In the genomic region with DNA sequence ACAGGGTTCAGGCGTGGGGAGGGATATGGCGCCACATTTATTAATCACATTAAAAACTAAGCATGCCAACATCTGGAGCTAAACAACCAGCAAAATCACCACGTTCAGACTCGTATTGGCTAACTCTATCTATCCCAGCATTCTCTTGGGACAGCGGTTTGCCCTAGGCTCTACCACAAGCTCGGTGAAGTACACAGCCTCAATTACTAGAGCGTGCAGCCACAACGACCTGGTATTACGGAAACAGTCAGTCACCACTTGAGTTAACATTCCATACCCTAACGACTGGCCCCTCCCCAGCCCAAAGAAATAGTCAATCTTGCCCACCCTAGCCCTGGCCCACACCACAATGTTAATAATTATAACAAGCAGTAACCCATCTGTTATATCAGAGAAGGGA, we compare ENCODE assay signal across 9 cellular contexts. TPM values are rescaled to one million over a fixed set of nuclear protein-coding genes. Genes with fewer than 3 reads are reported as not detected.
DNase-seq lines count a peak whose midpoint lies in the region; ATAC-seq and TF ChIP-seq lines count a peak whose summit lies in the region.
"Had no signal": no experiment of that assay in that cellular context is flagged by ENCODE, and none has a peak within 500 bp of the region (broad histone marks: within the 10 kb centered on the region; RNA-seq: fewer than 3 reads in every experiment).

No MANE protein-coding gene starts in this region.

- no peaks in the 10 kb centered on the region for H3K9me3 Mint-ChIP-seq in activated T-cell treated with anti-CD3 and anti-CD28 coated beads, Interleukin-2, amount 50 U/mL, for 72 hours

- no peaks in the 10 kb centered on the region for H3K4me1 ChIP-seq in testis
- H3K4me1 ChIP-seq in left lung = peaks cover 0 to 5% of the 10 kb centered on the region in 2 donors

- 81 to 83% methylated on average over 10 of the region's 10 CpGs for WGBS in testis, 2 donors

- no peak for TF ChIP-seq POLR2A in testis (IDR thresholded peaks at IDR 0.05)

- H3K27ac ChIP-seq in testis (no peak overlapping the region), left lung (no peak overlapping the region)

- intact Hi-C loops in testis (cut with DNase I; ENCODE audit: low total_unique reads) (no loop called here), left lung (cut with DNase I) (no loop called here)

- H3K27ac Mint-ChIP-seq in activated T-cell treated with anti-CD3 and anti-CD28 coated beads, Interleukin-2, amount 50 U/mL, for 72 hours = no peak overlapping the region

- H3K9me3 ChIP-seq in testis (no peaks in the 10 kb centered on the region), left lung (no peaks in the 10 kb centered on the region)

- H3K4me3 ChIP-seq in foreskin fibroblast (ENCODE audit: low read depth in 1 of 2, low read length in 2 of 2) (no peak overlapping the region), testis (no peak overlapping the region), left lung (no peak overlapping the region)

- no peaks in the 10 kb centered on the region for H3K27me3 Mint-ChIP-seq in activated T-cell treated with anti-CD3 and anti-CD28 coated beads, Interleukin-2, amount 50 U/mL, for 72 hours (ENCODE audit: low read depth)

- H3K36me3 ChIP-seq in testis (ENCODE audit: low read depth, missing control alignments) (no peaks in the 10 kb centered on the region), left lung (peaks cover 0 to 5% of the 10 kb centered on the region in 2 donors)

- peak; percentile 90 for ATAC-seq in GM21423 (IDR thresholded peaks at IDR 0.05; ENCODE audit: unreplicated experiment)
- ATAC-seq in HG03460 (IDR thresholded peaks at IDR 0.05; ENCODE audit: unreplicated experiment) = peak; percentile 69
- ATAC-seq in left lobe of liver = no peak
- no peak for ATAC-seq in left lung
- no peak for ATAC-seq in activated T-cell treated with anti-CD3 and anti-CD28 coated beads, Interleukin-2, amount 50 U/mL, for 72 hours (replicated peaks in 1 of 2)

- TF ChIP-seq CTCF in foreskin fibroblast (IDR thresholded peaks at IDR 0.05; ENCODE audit: low read depth, low read length) (no peak), testis (IDR thresholded peaks at IDR 0.05) (no peak), left lung (IDR thresholded peaks at IDR 0.05) (no peak)

- H3K4me3 Mint-ChIP-seq in activated T-cell treated with anti-CD3 and anti-CD28 coated beads, Interleukin-2, amount 50 U/mL, for 72 hours = no peak overlapping the region

- no peaks in the 10 kb centered on the region for H3K36me3 Mint-ChIP-seq in activated T-cell treated with anti-CD3 and anti-CD28 coated beads, Interleukin-2, amount 50 U/mL, for 72 hours (ENCODE audit: insufficient read depth in 2 of 2)

- DNase-seq in GM04503 (ENCODE audit: low read depth) = peak; percentile 69
- peak; percentile 57 to 76 for DNase-seq in foreskin fibroblast
- DNase-seq in testis = no peak
- no peak for DNase-seq in left lobe of liver (ENCODE audit: low spot score)
- DNase-seq in left lung = no peak
- no peak for DNase-seq in activated T-cell treated with anti-CD3 and anti-CD28 coated beads, Interleukin-2, amount 50 U/mL, for 72 hours

- H3K27me3 ChIP-seq in testis (no peaks in the 10 kb centered on the region), left lung (no peaks in the 10 kb centered on the region)

- peaks cover 5% of the 10 kb centered on the region for H3K4me1 Mint-ChIP-seq in activated T-cell treated with anti-CD3 and anti-CD28 coated beads, Interleukin-2, amount 50 U/mL, for 72 hours (ENCODE audit: low read depth)

RNA-seq across cellular contexts. Expression of a gene that starts 32.1 kb away (rescaled TPM):
- total RNA-seq in testis = under 1 TPM in 1 of 2 donors, not detected in 1; 0.31 TPM
- 0.74 TPM for polyA plus RNA-seq in testis (ENCODE audit: insufficient read depth, low read depth, low replicate concordance)
- total RNA-seq in left lobe of liver = not detected
- not detected for total RNA-seq in left lung
- not detected for total RNA-seq in activated T-cell treated with anti-CD3 and anti-CD28 coated beads, Interleukin-2, amount 50 U/mL, for 72 hours
- total RNA-seq: lung microvascular endothelial cell had no signal

Comparison
In these comparisons a context has a peak if more than half of its experiments do, and no peak if none do; other contexts are left out.
1. DNase-seq: peak in GM04503 (single experiment) and foreskin fibroblast (2 of 2); none in testis (single experiment), left lobe of liver (single experiment), left lung (0 of 2) and activated T-cell treated with anti-CD3 and anti-CD28 coated beads, Interleukin-2, amount 50 U/mL, for 72 hours (0 of 2).
2. ATAC-seq: peak in GM21423 (single experiment) and HG03460 (single experiment); none in left lobe of liver (single experiment), left lung (single experiment) and activated T-cell treated with anti-CD3 and anti-CD28 coated beads, Interleukin-2, amount 50 U/mL, for 72 hours (0 of 2).